11 cellular contexts compared by ENCODE assay signal in genomic region chr6:108904731-108905130, GRCh38. TPM values are rescaled to one million over a fixed set of nuclear protein-coding genes. Genes with fewer than 3 reads are reported as not detected.
A peak's percentile ranks its signal among the peaks of the same experiment; 100 is the strongest.
DNase-seq lines count a peak whose midpoint lies in the region; ATAC-seq and TF ChIP-seq lines count a peak whose summit lies in the region.
"Had no signal": no experiment of that assay in that cellular context is flagged by ENCODE, and none has a peak within 500 bp of the region (broad histone marks: within the 10 kb centered on the region; RNA-seq: fewer than 3 reads in every experiment).

No MANE protein-coding gene starts in this region.

- peak; percentile 37 for DNase-seq in GM10248 (ENCODE audit: extremely low spot score)
- peak; percentile 38 for DNase-seq in activated CD8-positive, alpha-beta T cell treated with anti-CD3 and anti-CD28 coated beads, Interleukin-2, amount 10 ng/mL, durations not matched to agents 7 days and 5 days
- no peak for DNase-seq in caudate nucleus (lab: John Stamatoyannopoulos, UW)
- no peak for DNase-seq in uterus
- DNase-seq in testis: no peak
- no peak for DNase-seq in DMS53 treated with DMSO at 0.1 percent for 48 hours (lab: John Stamatoyannopoulos, UW; ENCODE audit: unreplicated experiment)

- peaks cover 44% of the 10 kb centered on the region for H3K4me1 Mint-ChIP-seq in activated CD8-positive, alpha-beta T cell treated with anti-CD3 and anti-CD28 coated beads, Interleukin-2, amount 10 ng/mL, durations not matched to agents 7 days and 5 days (ENCODE audit: low read depth)

- CTCF ChIA-PET in GM10248 (lab: Yijun Ruan, JAX): interaction anchor here (0.6 to 1.5 kb wide), 2 partner anchors 14 to 455 kb away, joined by 3 to 4 read pairs; no protein-coding TSS in a partner anchor
- CTCF ChIA-PET in activated CD8-positive, alpha-beta T cell treated with anti-CD3 and anti-CD28 coated beads, Interleukin-2, amount 10 ng/mL, durations not matched to agents 7 days and 5 days (lab: Charles Lee): interaction anchor here (0.7 to 3.8 kb wide), 6 partner anchors 8 to 41 kb away, joined by 3 to 34 read pairs (median 3); no protein-coding TSS in a partner anchor

- no peaks in the 10 kb centered on the region for H3K27me3 Mint-ChIP-seq in activated CD8-positive, alpha-beta T cell treated with anti-CD3 and anti-CD28 coated beads, Interleukin-2, amount 10 ng/mL, durations not matched to agents 7 days and 5 days (ENCODE audit: low read depth)

- H3K36me3 Mint-ChIP-seq in activated CD8-positive, alpha-beta T cell treated with anti-CD3 and anti-CD28 coated beads, Interleukin-2, amount 10 ng/mL, durations not matched to agents 7 days and 5 days (ENCODE audit: low read depth): peaks cover 25% of the 10 kb centered on the region

- H3K4me1 ChIP-seq in uterus (no peaks in the 10 kb centered on the region), testis (peaks cover 8% of the 10 kb centered on the region)

- ATAC-seq in GM19463 (IDR thresholded peaks at IDR 0.05; ENCODE audit: unreplicated experiment) (peak; percentile 99), HG03095 (IDR thresholded peaks at IDR 0.05; ENCODE audit: unreplicated experiment) (peak; percentile 97)
- ATAC-seq in activated CD8-positive, alpha-beta T cell treated with anti-CD3 and anti-CD28 coated beads, Interleukin-2, amount 10 ng/mL, durations not matched to agents 7 days and 5 days: peak; percentile 24
- ATAC-seq: HCT116 had no signal

- H3K27me3 ChIP-seq in uterus (no peaks in the 10 kb centered on the region), testis (no peaks in the 10 kb centered on the region)
- H3K27me3 ChIP-seq: tibial nerve had no signal

- intact Hi-C loops in uterus (cut with DNase I; ENCODE audit: low total_unique reads): no loop called here
- intact Hi-C loops in testis (cut with DNase I; ENCODE audit: low total_unique reads): no loop called here

- no peak overlapping the region for H3K27ac Mint-ChIP-seq in activated CD8-positive, alpha-beta T cell treated with anti-CD3 and anti-CD28 coated beads, Interleukin-2, amount 10 ng/mL, durations not matched to agents 7 days and 5 days

- 64 to 78% methylated on average over 3 of the region's 3 CpGs for WGBS in testis, 2 donors

- H3K9me3 ChIP-seq in uterus (no peaks in the 10 kb centered on the region), testis (no peaks in the 10 kb centered on the region)
- H3K9me3 ChIP-seq: tibial nerve had no signal

- no peak overlapping the region for H3K4me3 Mint-ChIP-seq in activated CD8-positive, alpha-beta T cell treated with anti-CD3 and anti-CD28 coated beads, Interleukin-2, amount 10 ng/mL, durations not matched to agents 7 days and 5 days

- H3K27ac ChIP-seq in caudate nucleus (ENCODE audit: low read depth, low read length) (no peak overlapping the region), uterus (no peak overlapping the region), testis (no peak overlapping the region)

- peaks cover 3% of the 10 kb centered on the region for H3K9me3 Mint-ChIP-seq in activated CD8-positive, alpha-beta T cell treated with anti-CD3 and anti-CD28 coated beads, Interleukin-2, amount 10 ng/mL, durations not matched to agents 7 days and 5 days (ENCODE audit: insufficient read depth)

- H3K36me3 ChIP-seq in uterus (no peaks in the 10 kb centered on the region), testis (ENCODE audit: low read depth, missing control alignments) (no peaks in the 10 kb centered on the region)
- H3K36me3 ChIP-seq: tibial nerve had no signal

- no peak for TF ChIP-seq CTCF in GM10248 (IDR thresholded peaks at IDR 0.05; ENCODE audit: control extremely low read depth, extremely low read depth, low read depth, missing control alignments)
- no peak for TF ChIP-seq CTCF in uterus (IDR thresholded peaks at IDR 0.05)
- no peak for TF ChIP-seq CTCF in testis (IDR thresholded peaks at IDR 0.05)

- H3K4me3 ChIP-seq in uterus: no peak overlapping the region
- H3K4me3 ChIP-seq in testis: no peak overlapping the region
- H3K4me3 ChIP-seq: smooth muscle cell, tibial nerve had no signal

- TF ChIP-seq POLR2A in uterus (IDR thresholded peaks at IDR 0.05) (no peak), testis (IDR thresholded peaks at IDR 0.05) (no peak)

- POLR2A ChIA-PET in GM10248 (lab: Yijun Ruan, JAX): no interaction called here
- POLR2A ChIA-PET in activated CD8-positive, alpha-beta T cell treated with anti-CD3 and anti-CD28 coated beads, Interleukin-2, amount 10 ng/mL, durations not matched to agents 7 days and 5 days (lab: Charles Lee): interaction anchor here (1.2 kb wide), 1 partner anchor 19 kb away, joined by 3 read pairs; no protein-coding TSS in a partner anchor

RNA-seq across cellular contexts. Expression of gene ARMC2, which starts 56.5 kb away (rescaled TPM):
- total RNA-seq in activated CD8-positive, alpha-beta T cell treated with anti-CD3 and anti-CD28 coated beads, Interleukin-2, amount 10 ng/mL, durations not matched to agents 7 days and 5 days: 10 to 100 TPM; 10.3 to 10.9 TPM
- total RNA-seq in uterus (10 to 100 TPM in 1 of 4 donors, 1 to 10 TPM in 2, not detected in 1; 5.1 to 15.1 (median 9.1) TPM), testis (10 to 100 TPM; 24.0 to 51.4 TPM)
- 78.6 TPM for polyA plus RNA-seq in testis (ENCODE audit: insufficient read depth, low read depth, low replicate concordance)

Comparison
In these comparisons a context has a peak if more than half of its experiments do, and no peak if none do; other contexts are left out.
1. DNase-seq: peak in GM10248 (single experiment) and activated CD8-positive, alpha-beta T cell treated with anti-CD3 and anti-CD28 coated beads, Interleukin-2, amount 10 ng/mL, durations not matched to agents 7 days and 5 days (single experiment); none in caudate nucleus (0 of 61), uterus (0 of 2), testis (single experiment) and DMS53 treated with DMSO at 0.1 percent for 48 hours (single experiment).
2. ATAC-seq: peak in every context shown above with its lines; median percentile 99 in GM19463; 97 in HG03095; 24 in activated CD8-positive, alpha-beta T cell treated with anti-CD3 and anti-CD28 coated beads, Interleukin-2, amount 10 ng/mL, durations not matched to agents 7 days and 5 days.